Comparison of ENCODE assay signal across 8 cellular contexts in the genomic region with DNA sequence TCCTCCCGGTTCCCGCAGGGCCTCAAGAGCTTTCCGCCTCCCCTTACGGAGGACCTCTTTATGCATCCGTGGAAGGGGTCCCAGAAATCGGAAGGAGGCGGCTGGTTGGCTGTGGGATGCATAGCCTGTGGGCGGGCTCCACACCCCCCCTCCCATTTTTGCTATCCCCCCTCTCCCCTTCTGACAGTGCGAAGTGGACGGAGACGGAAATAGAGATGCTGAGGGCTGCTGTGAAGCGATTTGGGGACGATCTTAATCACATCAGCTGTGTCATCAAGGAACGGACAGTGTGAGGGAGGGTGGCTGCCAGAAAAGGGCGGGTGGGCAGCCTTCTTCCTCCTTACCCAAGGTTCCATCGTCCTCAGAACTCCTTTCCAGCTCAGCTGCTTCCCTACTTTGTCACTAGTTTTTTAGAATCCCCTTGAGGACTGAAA. TPM values are rescaled to one million over a fixed set of nuclear protein-coding genes. Genes with fewer than 3 reads are reported as not detected.
DNase-seq lines count a peak whose midpoint lies in the region; ATAC-seq and TF ChIP-seq lines count a peak whose summit lies in the region.

No MANE protein-coding gene starts in this region.

- peaks cover 6% of the 10 kb centered on the region for H3K36me3 ChIP-seq in BJ (ENCODE audit: control insufficient read depth, insufficient read depth, low read length)

- no peak for TF ChIP-seq POLR2A in NB4 (IDR thresholded peaks at IDR 0.05; ENCODE audit: extremely low read depth, insufficient read length)

- intact Hi-C loops in natural killer cell (cut with micrococcal nuclease), result loop anchor here (1.0 to 10.0 kb wide), 4 partner anchors 8 to 669 kb away; a partner anchor contains a TSS

- DNase-seq in BJ (ENCODE audit: low read depth) (no peak), NB4 (ENCODE audit: low read depth) (no peak), natural killer cell (no peak), GM03348 (ENCODE audit: low spot score) (no peak), NCI-H2196 (lab: John Stamatoyannopoulos, UW; ENCODE audit: unreplicated experiment) (no peak), NCI-H2171 treated with DMSO at 0.1 percent for 48 hours (lab: John Stamatoyannopoulos, UW) (no peak), NCI-H1048 (lab: John Stamatoyannopoulos, UW) (no peak)

- no peaks in the 10 kb centered on the region for H3K36me3 Mint-ChIP-seq in natural killer cell

- peak overlapping the region; percentile 90 for H3K4me3 Mint-ChIP-seq in natural killer cell

- peak overlapping the region; percentile 96 to 100 for H3K27ac Mint-ChIP-seq in natural killer cell

- no peaks in the 10 kb centered on the region for H3K27me3 Mint-ChIP-seq in natural killer cell (ENCODE audit: low read depth in 2 of 2)

- H3K27ac ChIP-seq in cingulate gyrus (ENCODE audit: low read depth, low read length), result peak overlapping the region; percentile 100

- H3K9me3 Mint-ChIP-seq in natural killer cell, result no peaks in the 10 kb centered on the region

- H3K4me3 ChIP-seq in BJ (ENCODE audit: low read depth, low read length) (peak overlapping the region; percentile 99), NB4 (ENCODE audit: low read depth, low read length) (peak overlapping the region; percentile 66)

- CTCF ChIA-PET in BJ (lab: Yijun Ruan, JAX), result interaction anchor here (0.6 to 2.3 kb wide), 5 partner anchors 101 to 957 kb away, joined by 3 to 8 read pairs (median 3); no protein-coding TSS in a partner anchor

- TF ChIP-seq CTCF in BJ (IDR thresholded peaks at IDR 0.05; ENCODE audit: insufficient read depth, low read depth, low read length) (no peak), NB4 (IDR thresholded peaks at IDR 0.05; ENCODE audit: low read depth, low read length) (no peak), natural killer cell (IDR thresholded peaks at IDR 0.05) (no peak)

- POLR2A ChIA-PET in BJ (lab: Charles Lee), result interaction anchor here (0.6 kb wide), 1 partner anchor 89 kb away, joined by 4 read pairs; no protein-coding TSS in a partner anchor

- H3K27me3 ChIP-seq in BJ (ENCODE audit: control insufficient read depth, insufficient read depth, low read length), result no peaks in the 10 kb centered on the region

- peaks cover 71 to 79% of the 10 kb centered on the region in 2 donors for H3K4me1 Mint-ChIP-seq in natural killer cell

- peak in 1 of 3 donors; percentile 7 for ATAC-seq in natural killer cell

RNA-seq across cellular contexts. Expression of a gene that starts 3.2 kb away (rescaled TPM):
- 362 and 399 TPM in 2 replicates for polyA plus RNA-seq in BJ (2011; rRNA removed)
- 75.4 and 87.6 TPM in 2 replicates for polyA minus RNA-seq in BJ (2011; rRNA and poly(A)+ RNA removed)
- total RNA-seq in natural killer cell, result 100 to 1,000 TPM; 151 to 165 (median 159) TPM

RNA-seq across cellular contexts. Expression of a gene that starts 7.2 kb away (rescaled TPM):
- polyA plus RNA-seq in BJ (2011; rRNA removed), result not detected in 2 replicates
- polyA minus RNA-seq in BJ (2011; rRNA and poly(A)+ RNA removed), result not detected in 2 replicates
- total RNA-seq in natural killer cell, result under 1 TPM in 2 of 3 donors, not detected in 1; 0.49 to 0.84 TPM

RNA-seq across cellular contexts. Expression of a gene that starts 19.8 kb away (rescaled TPM):
- not detected in 2 replicates for polyA plus RNA-seq in BJ (2011; rRNA removed)
- polyA minus RNA-seq in BJ (2011; rRNA and poly(A)+ RNA removed), result not detected in 2 replicates
- total RNA-seq in natural killer cell, result 1 to 10 TPM in 2 of 3 donors, under 1 TPM in 1; 0.77 to 2.4 (median 1.3) TPM

RNA-seq across cellular contexts. Expression of a gene that starts 20.2 kb away (rescaled TPM):
- polyA plus RNA-seq in BJ (2011; rRNA removed), result 1.4 and 2.8 TPM in 2 replicates
- polyA minus RNA-seq in BJ (2011; rRNA and poly(A)+ RNA removed), result 0.93 and 1.4 TPM in 2 replicates
- 1 to 10 TPM; 4.8 to 7.0 (median 6.0) TPM for total RNA-seq in natural killer cell

RNA-seq across cellular contexts. Expression of a gene that starts 28.3 kb away (rescaled TPM):
- not detected in 2 replicates for polyA plus RNA-seq in BJ (2011; rRNA removed)
- polyA minus RNA-seq in BJ (2011; rRNA and poly(A)+ RNA removed), result not detected in 2 replicates
- 1 to 10 TPM; 1.2 to 2.5 (median 1.6) TPM for total RNA-seq in natural killer cell
